ENCODE assay signal across 28 cellular contexts in genomic region chr15:49556437-49556836, GRCh38.
"Had no signal": no experiment of that assay in that cellular context is flagged by ENCODE, and none has a peak within 500 bp of the region (broad histone marks: within the 10 kb centered on the region; RNA-seq: fewer than 3 reads in every experiment).

No MANE protein-coding gene starts in this region.

- H3K9me3 ChIP-seq: colonic mucosa had no signal

- H3K27ac ChIP-seq: colonic mucosa, coronary artery, dorsolateral prefrontal cortex, epithelial cell of prostate, esophagus muscularis mucosa, esophagus squamous epithelium, foreskin keratinocyte, gastrocnemius medialis, gastroesophageal sphincter, heart left ventricle had no signal

- H3K36me3 ChIP-seq: colonic mucosa, esophagus muscularis mucosa, esophagus squamous epithelium, heart left ventricle had no signal

- ATAC-seq: effector memory CD8-positive, alpha-beta T cell; esophagus mucosa; foreskin keratinocyte; gastrocnemius medialis; gastroesophageal sphincter; heart left ventricle had no signal

- FAIRE-seq: colon, endometrium, endothelial cell of umbilical vein, frontal cortex had no signal

- DNase-seq: colonic mucosa; cortex of kidney; dermis blood vessel endothelial cell; dorsolateral prefrontal cortex; effector CD4-positive, alpha-beta T cell; effector CD8-positive, alpha-beta T cell; effector memory CD4-positive, alpha-beta T cell; effector memory CD8-positive, alpha-beta T cell; endodermal cell; erythroblast; esophagus squamous epithelium; foreskin fibroblast; foreskin keratinocyte; foreskin melanocyte; gastrocnemius medialis; glutamatergic neuron; head of caudate nucleus; heart left ventricle had no signal

- H3K4me1 ChIP-seq: colonic mucosa, esophagus muscularis mucosa, esophagus squamous epithelium, foreskin keratinocyte, gastrocnemius medialis, gastroesophageal sphincter, heart left ventricle had no signal

- H3K4me1 Mint-ChIP-seq: endodermal cell had no signal

- H3K27me3 Mint-ChIP-seq: dendritic cell treated with granulocyte-macrophage colony-stimulating factor and Interleukin-4, amounts not matched to agents 40 ng/mL and 50 ng/mL, for 4 days had no signal

- H3K4me3 ChIP-seq: colonic mucosa, coronary artery, dorsolateral prefrontal cortex, esophagus muscularis mucosa, esophagus squamous epithelium, gastrocnemius medialis, gastroesophageal sphincter, heart left ventricle had no signal

- H3K27ac Mint-ChIP-seq: dendritic cell treated with granulocyte-macrophage colony-stimulating factor and Interleukin-4, amounts not matched to agents 40 ng/mL and 50 ng/mL, for 4 days; effector memory CD8-positive, alpha-beta T cell; endodermal cell had no signal

- H3K4me3 Mint-ChIP-seq: dendritic cell treated with granulocyte-macrophage colony-stimulating factor and Interleukin-4, amounts not matched to agents 40 ng/mL and 50 ng/mL, for 4 days; effector memory CD8-positive, alpha-beta T cell; endodermal cell had no signal

- H3K27me3 ChIP-seq: colonic mucosa, dorsolateral prefrontal cortex, esophagus muscularis mucosa, esophagus squamous epithelium, foreskin keratinocyte, gastrocnemius medialis, gastroesophageal sphincter, heart left ventricle had no signal
